38 cellular contexts compared by ENCODE assay signal in the genomic region with DNA sequence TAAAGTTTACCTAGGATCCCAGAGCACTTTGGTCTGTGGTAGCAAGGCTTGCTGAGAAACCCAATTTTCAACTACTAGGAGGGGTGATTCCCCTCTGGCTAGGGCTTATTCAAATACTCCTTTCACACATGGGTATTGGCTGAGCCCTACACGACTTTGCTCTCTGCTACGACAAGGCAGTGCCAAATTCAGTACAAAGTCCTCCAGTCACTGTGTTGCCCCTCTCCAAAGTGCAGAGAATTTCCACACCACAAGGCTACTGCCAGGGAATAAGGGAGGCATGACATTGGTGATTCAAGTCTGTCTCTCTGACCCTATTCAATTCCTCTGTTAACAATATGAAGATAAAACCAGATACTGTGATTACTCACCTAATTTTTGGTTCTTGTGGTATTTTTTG. TPM values are rescaled to one million over a fixed set of nuclear protein-coding genes. Genes with fewer than 3 reads are reported as not detected.
"Had no signal": no experiment of that assay in that cellular context is flagged by ENCODE, and none has a peak within 500 bp of the region (broad histone marks: within the 10 kb centered on the region; RNA-seq: fewer than 3 reads in every experiment).

No MANE protein-coding gene starts in this region.

- H3K4me1 Mint-ChIP-seq: activated B cell treated with CpG ODN at 0.5 μM for 24 hours; activated CD4-positive, alpha-beta T cell treated with anti-CD3 and anti-CD28 coated beads, Interleukin-2, amount 10 ng/mL, durations not matched to agents 24 days and 14 days; activated naive CD4-positive, alpha-beta T cell treated with anti-CD3 and anti-CD28 coated beads, Interleukin-2, amount 10 ng/mL, durations not matched to agents 7 days and 5 days; activated naive CD4-positive, alpha-beta T cell treated with anti-CD3 and anti-CD28 coated beads, Interleukin-2, amount 50 U/mL, for 24 hours; activated naive CD8-positive, alpha-beta T cell treated with anti-CD3 and anti-CD28 coated beads, Interleukin-2, amount 10 ng/mL, durations not matched to agents 7 days and 5 days; activated naive CD8-positive, alpha-beta T cell treated with anti-CD3 and anti-CD28 coated beads, Interleukin-2, amount 50 U/mL, for 24 hours; central memory CD8-positive, alpha-beta T cell had no signal

- H3K27ac Mint-ChIP-seq: activated B cell treated with CpG ODN at 0.5 μM for 24 hours; activated CD4-positive, alpha-beta T cell treated with anti-CD3 and anti-CD28 coated beads, Interleukin-2, amount 10 ng/mL, durations not matched to agents 24 days and 14 days; activated CD8-positive, alpha-beta T cell treated with anti-CD3 and anti-CD28 coated beads for 36 hours; activated naive CD4-positive, alpha-beta T cell treated with anti-CD3 and anti-CD28 coated beads, Interleukin-2, amount 10 ng/mL, durations not matched to agents 7 days and 5 days; activated naive CD4-positive, alpha-beta T cell treated with anti-CD3 and anti-CD28 coated beads, Interleukin-2, amount 50 U/mL, for 24 hours; activated naive CD8-positive, alpha-beta T cell; activated naive CD8-positive, alpha-beta T cell treated with anti-CD3 and anti-CD28 coated beads, Interleukin-2, amount 10 ng/mL, durations not matched to agents 7 days and 5 days; activated naive CD8-positive, alpha-beta T cell treated with anti-CD3 and anti-CD28 coated beads, Interleukin-2, amount 50 U/mL, for 24 hours; activated T-cell treated with anti-CD3 and anti-CD28 coated beads, Interleukin-2, amount 50 U/mL, for 72 hours; activated T-helper 2 cell treated with anti-CD3 and anti-CD28 coated beads, Interferon-gamma antibody, Interleukin-2, Interleukin-4, amounts not matched to agents 10 μg/mL and 5 μg/mL and 100 μg/mL, durations not matched to agents 14 hours and 24 hours and 36 hours; T-helper 1 cell treated with Interleukin-12 subunit alpha and Interleukin-12 subunit beta and Interleukin-4 antibody, amounts not matched to agents 30 μg/mL and 1 μg/mL, for 36 hours; T-helper 2 cell treated with Interferon-gamma antibody and Interleukin-4, amounts not matched to agents 5 μg/mL and 100 μg/mL, for 36 hours had no signal

- H3K9me3 Mint-ChIP-seq: activated B cell treated with CpG ODN at 0.5 μM for 24 hours; activated naive CD4-positive, alpha-beta T cell treated with anti-CD3 and anti-CD28 coated beads, Interleukin-2, amount 50 U/mL, for 24 hours; activated naive CD8-positive, alpha-beta T cell treated with anti-CD3 and anti-CD28 coated beads, Interleukin-2, amount 10 ng/mL, durations not matched to agents 7 days and 5 days; activated T-cell treated with anti-CD3 and anti-CD28 coated beads, Interleukin-2, amount 50 U/mL, for 4 hours had no signal

- H3K36me3 ChIP-seq: ascending aorta, cardiac muscle cell had no signal

- H3K4me3 Mint-ChIP-seq: activated B cell treated with CpG ODN at 0.5 μM for 24 hours; activated CD4-positive, alpha-beta T cell treated with anti-CD3 and anti-CD28 coated beads, Interleukin-2, amount 10 ng/mL, durations not matched to agents 24 days and 14 days; activated CD8-positive, alpha-beta T cell treated with anti-CD3 and anti-CD28 coated beads for 36 hours; activated naive CD4-positive, alpha-beta T cell treated with anti-CD3 and anti-CD28 coated beads, Interleukin-2, amount 10 ng/mL, durations not matched to agents 7 days and 5 days; activated naive CD4-positive, alpha-beta T cell treated with anti-CD3 and anti-CD28 coated beads, Interleukin-2, amount 50 U/mL, for 24 hours; activated naive CD8-positive, alpha-beta T cell; activated naive CD8-positive, alpha-beta T cell treated with anti-CD3 and anti-CD28 coated beads, Interleukin-2, amount 10 ng/mL, durations not matched to agents 7 days and 5 days; activated naive CD8-positive, alpha-beta T cell treated with anti-CD3 and anti-CD28 coated beads, Interleukin-2, amount 50 U/mL, for 24 hours; activated T-cell treated with anti-CD3 and anti-CD28 coated beads, Interleukin-2, amount 50 U/mL, for 4 hours; activated T-cell treated with anti-CD3 and anti-CD28 coated beads, Interleukin-2, amount 50 U/mL, for 72 hours; central memory CD8-positive, alpha-beta T cell; T-helper 1 cell treated with Interleukin-12 subunit alpha and Interleukin-12 subunit beta and Interleukin-4 antibody, amounts not matched to agents 30 μg/mL and 1 μg/mL, for 36 hours; T-helper 2 cell treated with Interferon-gamma antibody and Interleukin-4, amounts not matched to agents 5 μg/mL and 100 μg/mL, for 36 hours had no signal

- H3K9me3 ChIP-seq: ascending aorta had no signal

- H3K4me1 ChIP-seq: ascending aorta, body of pancreas had no signal

- FAIRE-seq: bronchial epithelial cell, TTC549 had no signal

- ATAC-seq: activated CD8-positive, alpha-beta T cell treated with anti-CD3 and anti-CD28 coated beads for 36 hours; activated naive CD8-positive, alpha-beta T cell treated with anti-CD3 and anti-CD28 coated beads, Interleukin-2, amount 50 U/mL, for 24 hours; activated T-cell treated with anti-CD3 and anti-CD28 coated beads, Interleukin-2, amount 50 U/mL, for 4 hours; activated T-cell treated with anti-CD3 and anti-CD28 coated beads, Interleukin-2, amount 50 U/mL, for 72 hours; body of pancreas had no signal

- DNase-seq: activated B cell treated with CpG ODN at 0.5 μM for 24 hours; activated CD4-positive, alpha-beta T cell treated with anti-CD3 and anti-CD28 coated beads for 4 hours; activated CD4-positive, alpha-beta T cell treated with anti-CD3 and anti-CD28 coated beads, Interleukin-2, amount 10 ng/mL, durations not matched to agents 24 days and 14 days; activated CD4-positive, alpha-beta T cell treated with anti-CD3 and anti-CD28 coated beads, Interleukin-2, amount 50 U/mL, for 48 hours; activated CD4-positive, CD25-positive, alpha-beta regulatory T cell treated with anti-CD3 and anti-CD28 coated beads, Interleukin-2, amount 50 U/mL, for 72 hours; activated CD8-positive, alpha-beta memory T cell treated with anti-CD3 and anti-CD28 coated beads, Interleukin-2, amount 50 U/mL, for 4 hours; activated CD8-positive, alpha-beta T cell treated with anti-CD3 and anti-CD28 coated beads for 36 hours; activated effector memory CD4-positive, alpha-beta T cell treated with Interleukin-2 at 50 U/mL for 16 hours; activated gamma-delta T cell; activated naive CD4-positive, alpha-beta T cell treated with anti-CD3 and anti-CD28 coated beads, Interleukin-2, amount 10 ng/mL, durations not matched to agents 7 days and 5 days; activated naive CD4-positive, alpha-beta T cell treated with Interleukin-2 at 50 U/mL for 16 hours; activated naive CD8-positive, alpha-beta T cell treated with anti-CD3 and anti-CD28 coated beads, Interleukin-2, amount 10 ng/mL, durations not matched to agents 7 days and 5 days; activated naive CD8-positive, alpha-beta T cell treated with anti-CD3 and anti-CD28 coated beads, Interleukin-2, amount 50 U/mL, for 24 hours; activated T-cell treated with anti-CD3 and anti-CD28 coated beads for 4 hours; activated T-cell treated with anti-CD3 and anti-CD28 coated beads, Interleukin-2, amount 50 U/mL, for 1 hour; activated T-cell treated with anti-CD3 and anti-CD28 coated beads, Interleukin-2, amount 50 U/mL, for 4 hours; activated T-cell treated with anti-CD3 and anti-CD28 coated beads, Interleukin-2, amount 50 U/mL, for 72 hours; amygdala; anterior cingulate cortex; body of pancreas; caudate nucleus; cerebellar nuclear complex; T-helper 1 cell; T-helper 2 cell; T-helper 9 cell had no signal

- H3K27ac ChIP-seq: ascending aorta, body of pancreas, cardiac muscle cell, VCaP had no signal

- H3K27me3 Mint-ChIP-seq: activated B cell treated with CpG ODN at 0.5 μM for 24 hours; activated CD4-positive, alpha-beta T cell treated with anti-CD3 and anti-CD28 coated beads, Interleukin-2, amount 10 ng/mL, durations not matched to agents 24 days and 14 days; activated CD8-positive, alpha-beta T cell treated with anti-CD3 and anti-CD28 coated beads for 36 hours; activated naive CD4-positive, alpha-beta T cell treated with anti-CD3 and anti-CD28 coated beads, Interleukin-2, amount 10 ng/mL, durations not matched to agents 7 days and 5 days; activated naive CD4-positive, alpha-beta T cell treated with anti-CD3 and anti-CD28 coated beads, Interleukin-2, amount 50 U/mL, for 24 hours; activated naive CD8-positive, alpha-beta T cell; activated naive CD8-positive, alpha-beta T cell treated with anti-CD3 and anti-CD28 coated beads, Interleukin-2, amount 10 ng/mL, durations not matched to agents 7 days and 5 days; activated naive CD8-positive, alpha-beta T cell treated with anti-CD3 and anti-CD28 coated beads, Interleukin-2, amount 50 U/mL, for 24 hours; central memory CD8-positive, alpha-beta T cell had no signal

- H3K36me3 Mint-ChIP-seq: activated naive CD4-positive, alpha-beta T cell treated with anti-CD3 and anti-CD28 coated beads, Interleukin-2, amount 10 ng/mL, durations not matched to agents 7 days and 5 days; activated naive CD4-positive, alpha-beta T cell treated with anti-CD3 and anti-CD28 coated beads, Interleukin-2, amount 50 U/mL, for 24 hours; activated naive CD8-positive, alpha-beta T cell; activated naive CD8-positive, alpha-beta T cell treated with anti-CD3 and anti-CD28 coated beads, Interleukin-2, amount 10 ng/mL, durations not matched to agents 7 days and 5 days had no signal

- H3K27me3 ChIP-seq: ascending aorta, body of pancreas, cardiac muscle cell had no signal

- H3K4me3 ChIP-seq: ascending aorta, body of pancreas, cardiac muscle cell had no signal

RNA-seq across cellular contexts. Expression of gene SYT4, which starts 38.9 kb away (rescaled TPM):
- total RNA-seq: activated B cell treated with CpG ODN at 0.5 μM for 24 hours; activated CD4-positive, alpha-beta T cell treated with anti-CD3 and anti-CD28 coated beads, Interleukin-2, amount 10 ng/mL, durations not matched to agents 24 days and 14 days; activated CD8-positive, alpha-beta memory T cell treated with anti-CD3 and anti-CD28 coated beads for 36 hours; activated CD8-positive, alpha-beta T cell treated with anti-CD3 and anti-CD28 coated beads for 36 hours; activated naive CD8-positive, alpha-beta T cell treated with anti-CD3 and anti-CD28 coated beads, Interleukin-2, amount 10 ng/mL, durations not matched to agents 7 days and 5 days; activated T-cell treated with anti-CD3 and anti-CD28 coated beads, Interleukin-2, amount 50 U/mL, for 4 hours; activated T-cell treated with anti-CD3 and anti-CD28 coated beads, Interleukin-2, amount 50 U/mL, for 72 hours; activated T-helper 2 cell treated with anti-CD3 and anti-CD28 coated beads, Interferon-gamma antibody, Interleukin-2, Interleukin-4, amounts not matched to agents 10 μg/mL and 5 μg/mL and 100 μg/mL, durations not matched to agents 14 hours and 24 hours and 36 hours; ascending aorta; bronchial epithelial cell; cardiac muscle cell; chondrocyte had no signal
- polyA plus RNA-seq: cardiac muscle cell had no signal
